ENCODE assay signal across 22 cellular contexts in genomic region chr6:47464052-47464451, GRCh38. TPM values are rescaled to one million over a fixed set of nuclear protein-coding genes. Genes with fewer than 3 reads are reported as not detected.
DNase-seq lines count a peak whose midpoint lies in the region; ATAC-seq and TF ChIP-seq lines count a peak whose summit lies in the region.
"Had no signal": no experiment of that assay in that cellular context is flagged by ENCODE, and none has a peak within 500 bp of the region (broad histone marks: within the 10 kb centered on the region; RNA-seq: fewer than 3 reads in every experiment).

No MANE protein-coding gene starts in this region.

- H3K4me1 ChIP-seq in foreskin keratinocyte (no peaks in the 10 kb centered on the region), esophagus squamous epithelium (peaks cover 0 to 9% (median 0%) of the 10 kb centered on the region in 3 donors)

- intact Hi-C loops in Calu3 (cut with micrococcal nuclease; ENCODE audit: unreplicated experiment) = no loop called here
- intact Hi-C loops in esophagus squamous epithelium (cut with DNase I) = no loop called here

- DNase-seq in Calu3 (no peak), LoVo (ENCODE audit: low spot score) (peak; percentile 24), NCI-H774 (lab: John Stamatoyannopoulos, UW) (peak; percentile 30), foreskin keratinocyte (peak in 1 of 2 donors; percentile 44), cerebellar cortex (ENCODE audit: low spot score) (no peak), esophagus squamous epithelium (lab: John Stamatoyannopoulos, UW) (no peak)
- no peak for DNase-seq in activated CD4-positive, alpha-beta T cell treated with anti-CD3 and anti-CD28 coated beads, Interleukin-2, amount 50 U/mL, for 4 hours
- DNase-seq: activated CD4-positive, alpha-beta T cell treated with anti-CD3 and anti-CD28 coated beads, Interleukin-2, amount 50 U/mL, for 48 hours; activated effector memory CD4-positive, alpha-beta T cell treated with anti-CD3 and anti-CD28 coated beads, Interleukin-2, amount 50 U/mL, for 16 hours; CD4-positive, alpha-beta memory T cell; DND-41; effector CD4-positive, alpha-beta T cell; Karpas-422; mesenchymal stem cell; NCI-H446; occipital lobe; retina; SK-N-SH; stimulated activated CD4-positive, alpha-beta T cell treated with anti-CD3 and anti-CD28 coated beads, Interleukin-4, amount 100 ng/mL, for 24 hours; T-helper 2 cell; transverse colon had no signal

- TF ChIP-seq CTCF in Calu3 (IDR thresholded peaks at IDR 0.05; ENCODE audit: unreplicated experiment) (no peak), foreskin keratinocyte (conservative IDR thresholded peaks at IDR 0.05) (no peak), esophagus squamous epithelium (IDR thresholded peaks at IDR 0.05) (no peak)

- TF ChIP-seq POLR2A in esophagus squamous epithelium (IDR thresholded peaks at IDR 0.05) = no peak

- peaks cover 44% of the 10 kb centered on the region for H3K4me1 Mint-ChIP-seq in Calu3 (ENCODE audit: low read depth, unreplicated experiment)
- H3K4me1 Mint-ChIP-seq: CD4-positive, alpha-beta memory T cell had no signal

- H3K9me3 Mint-ChIP-seq in Calu3 (ENCODE audit: low read depth, unreplicated experiment) = peaks cover 2% of the 10 kb centered on the region
- H3K9me3 Mint-ChIP-seq: CD4-positive, alpha-beta memory T cell had no signal

- H3K36me3 ChIP-seq in esophagus squamous epithelium = no peaks in the 10 kb centered on the region
- H3K36me3 ChIP-seq: transverse colon had no signal

- 32 to 48% methylated on average over 1 of the region's 1 CpG for whole genome bisulfite sequencing in esophagus squamous epithelium, 2 donors

- no peak overlapping the region for H3K4me3 ChIP-seq in esophagus squamous epithelium
- H3K4me3 ChIP-seq: transverse colon had no signal

- no peaks in the 10 kb centered on the region for H3K27me3 ChIP-seq in foreskin keratinocyte
- H3K27me3 ChIP-seq in esophagus squamous epithelium = no peaks in the 10 kb centered on the region
- H3K27me3 ChIP-seq: transverse colon had no signal

- H3K36me3 Mint-ChIP-seq in Calu3 (ENCODE audit: insufficient read depth, unreplicated experiment) = peaks cover 12% of the 10 kb centered on the region
- H3K36me3 Mint-ChIP-seq: CD4-positive, alpha-beta memory T cell had no signal

- ATAC-seq in foreskin keratinocyte (peak; percentile 23), HG03521 (IDR thresholded peaks at IDR 0.05; ENCODE audit: unreplicated experiment) (no peak)

- peak overlapping the region; percentile 69 for H3K27ac Mint-ChIP-seq in Calu3 (ENCODE audit: unreplicated experiment)
- H3K27ac Mint-ChIP-seq: CD4-positive, alpha-beta memory T cell had no signal

- CTCF ChIA-PET in Calu3 (lab: Charles Lee) = interaction anchor here (0.7 to 1.3 kb wide), 3 partner anchors 10 to 360 kb away, joined by 3 to 4 read pairs (median 3); partner anchors contain the start of gene CD2AP

- BruUV-seq in Calu3 (replicated peaks; lab: Mats Ljungman, UMichigan) = no TSS peak

- H3K4me3 Mint-ChIP-seq in Calu3 (ENCODE audit: low read depth, unreplicated experiment) = no peak overlapping the region
- H3K4me3 Mint-ChIP-seq: CD4-positive, alpha-beta memory T cell had no signal

- H3K27me3 Mint-ChIP-seq in Calu3 (ENCODE audit: unreplicated experiment) = no peaks in the 10 kb centered on the region

- H3K9me3 ChIP-seq in esophagus squamous epithelium = no peaks in the 10 kb centered on the region
- H3K9me3 ChIP-seq: SK-N-SH, transverse colon had no signal

- H3K27ac ChIP-seq in foreskin keratinocyte (no peak overlapping the region), esophagus squamous epithelium (no peak overlapping the region)
- H3K27ac ChIP-seq: transverse colon had no signal

RNA-seq across cellular contexts. Expression of gene CD2AP, which starts 13.5 kb away (rescaled TPM):
- total RNA-seq in Calu3 (2022) = 105 and 121 TPM in 2 replicates
- 40.4 and 43.4 TPM in 2 replicates for total RNA-seq in foreskin keratinocyte
- polyA plus RNA-seq in foreskin keratinocyte = 9.2 and 10.9 TPM in 2 replicates
- 10 to 100 TPM; 23.4 to 33.9 (median 30.4) TPM for total RNA-seq in esophagus squamous epithelium

Comparison
In these comparisons a context has a peak if more than half of its experiments do, and no peak if none do; other contexts are left out.
1. DNase-seq: peak in LoVo (single experiment) and NCI-H774 (single experiment); none in Calu3 (single experiment), cerebellar cortex (single experiment), esophagus squamous epithelium (single experiment) and activated CD4-positive, alpha-beta T cell treated with anti-CD3 and anti-CD28 coated beads, Interleukin-2, amount 50 U/mL, for 4 hours (0 of 2).